18 cellular contexts compared by ENCODE assay signal in genomic region chr16:89717310-89718197, GRCh38.
DNase-seq lines count a peak whose midpoint lies in the region; TF ChIP-seq lines count a peak whose summit lies in the region.
"Had no signal": no experiment of that assay in that cellular context is flagged by ENCODE, and none has a peak within 500 bp of the region (broad histone marks: within the 10 kb centered on the region; RNA-seq: fewer than 3 reads in every experiment).

No MANE protein-coding gene starts in this region.

- no peak overlapping the region for H3K4me3 ChIP-seq in neutrophil (ENCODE audit: low read depth in 1 of 2, low read length in 1 of 2)
- H3K4me3 ChIP-seq: ascending aorta, SJCRH30 had no signal

- peaks cover 29% of the 10 kb centered on the region for H3K4me1 Mint-ChIP-seq in activated naive CD4-positive, alpha-beta T cell treated with anti-CD3 and anti-CD28 coated beads, Interleukin-2, amount 10 ng/mL, durations not matched to agents 7 days and 5 days

- H3K27ac ChIP-seq in RWPE1 = peak overlapping the region; percentile 97
- peak overlapping the region; percentile 100 for H3K27ac ChIP-seq in neutrophil
- H3K27ac ChIP-seq: ascending aorta, parathyroid adenoma, SJCRH30 had no signal

- H3K4me1 ChIP-seq in neutrophil (ENCODE audit: control insufficient read depth in 1 of 2, insufficient read depth in 1 of 2, low read depth in 1 of 2, low read length in 1 of 2) = peaks cover 33% of the 10 kb centered on the region in 2 experiments
- H3K4me1 ChIP-seq: parathyroid adenoma had no signal

- no peak overlapping the region for H3K4me3 Mint-ChIP-seq in activated naive CD4-positive, alpha-beta T cell treated with anti-CD3 and anti-CD28 coated beads, Interleukin-2, amount 10 ng/mL, durations not matched to agents 7 days and 5 days
- H3K4me3 Mint-ChIP-seq: activated T-helper 17 cell treated with anti-CD3 and anti-CD28 coated beads, Interleukin-2, amount 50 U/mL, for 72 hours; effector memory CD8-positive, alpha-beta T cell; T-helper 17 cell had no signal

- peaks cover 9% of the 10 kb centered on the region for H3K27me3 Mint-ChIP-seq in activated naive CD4-positive, alpha-beta T cell treated with anti-CD3 and anti-CD28 coated beads, Interleukin-2, amount 10 ng/mL, durations not matched to agents 7 days and 5 days
- H3K27me3 Mint-ChIP-seq: activated T-helper 17 cell treated with anti-CD3 and anti-CD28 coated beads, Interleukin-2, amount 50 U/mL, for 72 hours; effector memory CD8-positive, alpha-beta T cell; T-helper 17 cell had no signal

- H3K9me3 ChIP-seq in neutrophil = no peaks in the 10 kb centered on the region
- H3K9me3 ChIP-seq: ascending aorta, SJCRH30 had no signal

- TF ChIP-seq CTCF in RWPE1 (conservative IDR thresholded peaks at IDR 0.05; ENCODE audit: low read depth) = no peak
- no peak for TF ChIP-seq CTCF in neutrophil (IDR thresholded peaks at IDR 0.05)

- POLR2A ChIA-PET in RWPE1 (lab: Yijun Ruan, JAX; ENCODE audit: low non-redundant PET) = no interaction called here

- H3K27ac Mint-ChIP-seq in activated naive CD4-positive, alpha-beta T cell treated with anti-CD3 and anti-CD28 coated beads, Interleukin-2, amount 10 ng/mL, durations not matched to agents 7 days and 5 days = peak overlapping the region; percentile 58
- H3K27ac Mint-ChIP-seq: activated T-helper 17 cell treated with anti-CD3 and anti-CD28 coated beads, Interleukin-2, amount 50 U/mL, for 72 hours had no signal

- peaks cover 12% of the 10 kb centered on the region for H3K36me3 Mint-ChIP-seq in activated naive CD4-positive, alpha-beta T cell treated with anti-CD3 and anti-CD28 coated beads, Interleukin-2, amount 10 ng/mL, durations not matched to agents 7 days and 5 days

- no peak for DNase-seq in activated naive CD4-positive, alpha-beta T cell treated with anti-CD3 and anti-CD28 coated beads, Interleukin-2, amount 10 ng/mL, durations not matched to agents 7 days and 5 days
- no peak for DNase-seq in activated naive CD4-positive, alpha-beta T cell (lab: John Stamatoyannopoulos, UW)
- no peak for DNase-seq in RWPE1 (ENCODE audit: low spot score)
- DNase-seq in NCI-H2227 (lab: John Stamatoyannopoulos, UW; ENCODE audit: unreplicated experiment) = no peak
- no peak for DNase-seq in posterior cingulate gyrus
- DNase-seq: ACHN; CD4-positive, alpha-beta memory T cell; DMS79 treated with DMSO at 0.1 percent for 48 hours; effector memory CD8-positive, alpha-beta T cell; NCI-H69; OCI-M1; SJCRH30; stimulated activated CD4-positive, alpha-beta T cell treated with anti-CD3 and anti-CD28 coated beads, Interleukin-4, amount 100 ng/mL, for 1 hour; T-helper 17 cell had no signal

- H3K36me3 ChIP-seq in neutrophil = peaks cover 5% of the 10 kb centered on the region
- H3K36me3 ChIP-seq: ascending aorta had no signal

- H3K9me3 Mint-ChIP-seq in activated naive CD4-positive, alpha-beta T cell treated with anti-CD3 and anti-CD28 coated beads, Interleukin-2, amount 10 ng/mL, durations not matched to agents 7 days and 5 days = no peaks in the 10 kb centered on the region
- H3K9me3 Mint-ChIP-seq: activated T-helper 17 cell treated with anti-CD3 and anti-CD28 coated beads, Interleukin-2, amount 50 U/mL, for 72 hours; CD4-positive, alpha-beta memory T cell; effector memory CD8-positive, alpha-beta T cell had no signal

- intact Hi-C loops in posterior cingulate gyrus (cut with DNase I) = no loop called here

- CTCF ChIA-PET in activated naive CD4-positive, alpha-beta T cell treated with anti-CD3 and anti-CD28 coated beads, Interleukin-2, amount 10 ng/mL, durations not matched to agents 7 days and 5 days (lab: Charles Lee) = interaction anchor here (0.6 to 3.7 kb wide), 2 partner anchors 11 kb away, joined by 3 to 13 read pairs; no protein-coding TSS in a partner anchor
- CTCF ChIA-PET in RWPE1 (lab: Yijun Ruan, JAX) = interaction anchor here (0.7 to 2.0 kb wide), 2 partner anchors 12 to 17 kb away, joined by 3 to 5 read pairs; no protein-coding TSS in a partner anchor

- peaks cover 9% of the 10 kb centered on the region for H3K27me3 ChIP-seq in neutrophil
- H3K27me3 ChIP-seq: SJCRH30 had no signal
